Comparison of ENCODE assay signal across 8 cellular contexts in the genomic region with DNA sequence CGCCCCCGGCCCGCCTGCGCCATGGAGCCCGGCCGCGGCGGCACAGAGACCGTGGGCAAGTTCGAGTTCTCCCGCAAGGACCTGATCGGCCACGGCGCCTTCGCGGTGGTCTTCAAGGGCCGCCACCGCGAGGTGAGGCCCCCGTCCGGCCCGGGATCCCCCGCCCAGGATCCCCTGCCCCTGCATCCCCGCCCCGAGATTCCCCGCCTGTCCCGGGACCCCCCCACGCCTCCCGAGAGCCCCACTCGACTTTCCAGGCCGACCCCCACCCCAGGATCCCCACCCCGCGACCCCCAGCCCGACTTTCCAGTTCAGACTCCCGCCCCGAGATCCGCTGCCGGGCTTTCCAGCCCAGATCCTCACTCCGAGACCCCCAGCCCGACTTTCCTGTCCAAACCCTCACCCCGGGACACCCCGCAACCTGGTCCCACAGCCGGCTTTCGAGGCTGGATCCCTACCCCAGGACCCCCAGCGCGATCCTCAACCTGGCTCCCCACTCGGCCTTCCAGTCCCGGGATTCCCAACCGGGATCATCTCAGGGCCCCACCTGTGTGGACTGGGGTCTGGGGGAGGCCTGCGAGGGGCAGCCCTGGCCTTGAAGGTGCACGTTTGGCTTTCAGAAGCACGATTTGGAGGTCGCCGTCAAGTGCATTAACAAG. TPM values are rescaled to one million over a fixed set of nuclear protein-coding genes. Genes with fewer than 3 reads are reported as not detected.
A peak's percentile ranks its signal among the peaks of the same experiment; 100 is the strongest.
DNase-seq lines count a peak whose midpoint lies in the region; ATAC-seq and TF ChIP-seq lines count a peak whose summit lies in the region.

No MANE protein-coding gene starts in this region.

- H3K4me1 ChIP-seq in Peyer's patch: peaks cover 0 to 16% (median 12%) of the 10 kb centered on the region in 4 donors

- peaks cover 4% of the 10 kb centered on the region for H3K36me3 Mint-ChIP-seq in activated CD4-positive, alpha-beta T cell treated with anti-CD3 and anti-CD28 coated beads for 36 hours (ENCODE audit: low read depth)
- H3K36me3 Mint-ChIP-seq in endothelial cell (ENCODE audit: low read depth, unreplicated experiment): no peaks in the 10 kb centered on the region
- H3K36me3 Mint-ChIP-seq in natural killer cell: no peaks in the 10 kb centered on the region

- H3K36me3 ChIP-seq in Peyer's patch: peaks cover 0 to 12% (median 0%) of the 10 kb centered on the region in 3 donors

- H3K27me3 Mint-ChIP-seq in activated CD4-positive, alpha-beta T cell treated with anti-CD3 and anti-CD28 coated beads for 36 hours: no peaks in the 10 kb centered on the region
- peaks cover 8% of the 10 kb centered on the region for H3K27me3 Mint-ChIP-seq in endothelial cell (ENCODE audit: unreplicated experiment)
- peaks cover 0 to under 1% of the 10 kb centered on the region in 2 donors for H3K27me3 Mint-ChIP-seq in natural killer cell (ENCODE audit: low read depth in 2 of 2)

- no peaks in the 10 kb centered on the region for H3K9me3 Mint-ChIP-seq in activated CD4-positive, alpha-beta T cell treated with anti-CD3 and anti-CD28 coated beads for 36 hours (ENCODE audit: low read depth)
- H3K9me3 Mint-ChIP-seq in endothelial cell (ENCODE audit: unreplicated experiment) (no peaks in the 10 kb centered on the region), natural killer cell (no peaks in the 10 kb centered on the region)

- ATAC-seq in activated CD4-positive, alpha-beta T cell treated with anti-CD3 and anti-CD28 coated beads for 36 hours: no peak
- ATAC-seq in natural killer cell: no peak
- no peak for ATAC-seq in HG03432 (IDR thresholded peaks at IDR 0.05; ENCODE audit: unreplicated experiment)

- peaks cover 12% of the 10 kb centered on the region for H3K4me1 Mint-ChIP-seq in activated CD4-positive, alpha-beta T cell treated with anti-CD3 and anti-CD28 coated beads for 36 hours
- H3K4me1 Mint-ChIP-seq in endothelial cell (ENCODE audit: unreplicated experiment): no peaks in the 10 kb centered on the region
- H3K4me1 Mint-ChIP-seq in natural killer cell: peaks cover 0 to 27% of the 10 kb centered on the region in 2 donors

- TF ChIP-seq CTCF in Peyer's patch (IDR thresholded peaks at IDR 0.05) (no peak), endothelial cell (IDR thresholded peaks at IDR 0.05; ENCODE audit: unreplicated experiment) (no peak), natural killer cell (IDR thresholded peaks at IDR 0.05) (no peak)

- no peaks in the 10 kb centered on the region for H3K9me3 ChIP-seq in Peyer's patch

- TF ChIP-seq POLR2A in Peyer's patch (IDR thresholded peaks at IDR 0.05): no peak

- no peaks in the 10 kb centered on the region for H3K27me3 ChIP-seq in Peyer's patch

- POLR2A ChIA-PET in activated CD4-positive, alpha-beta T cell treated with anti-CD3 and anti-CD28 coated beads for 36 hours (lab: Charles Lee): no interaction called here

- DNase-seq in activated CD4-positive, alpha-beta T cell treated with anti-CD3 and anti-CD28 coated beads for 36 hours: no peak
- no peak for DNase-seq in activated CD4-positive, alpha-beta T cell treated with anti-CD3 and anti-CD28 coated beads, Interleukin-2, amount 50 U/mL, for 4 hours
- DNase-seq in Peyer's patch (peak in 2 of 3 donors; percentile 18 to 59), endothelial cell (ENCODE audit: low spot score) (no peak), natural killer cell (no peak), NCI-H345 treated with DMSO at 0.1 percent for 48 hours (lab: John Stamatoyannopoulos, UW; ENCODE audit: unreplicated experiment) (no peak), mesenteric fat pad (ENCODE audit: low spot score) (no peak)

- CTCF ChIA-PET in activated CD4-positive, alpha-beta T cell treated with anti-CD3 and anti-CD28 coated beads for 36 hours (lab: Charles Lee): no interaction called here

- intact Hi-C loops in activated CD4-positive, alpha-beta T cell treated with anti-CD3 and anti-CD28 coated beads for 36 hours (cut with DNase I, micrococcal nuclease): loop anchor here (1.0 to 2.0 kb wide), 8 partner anchors 34 to 1023 kb away; partner anchors contain the start of genes EP400 (in 2 of the 2), PUS1 (in 1 of the 2) and RAN (in 1 of the 2)
- intact Hi-C loops in natural killer cell (cut with micrococcal nuclease): no loop called here

- peak overlapping the region; percentile 85 to 90 (median 88) for H3K27ac ChIP-seq in Peyer's patch

- H3K27ac Mint-ChIP-seq in activated CD4-positive, alpha-beta T cell treated with anti-CD3 and anti-CD28 coated beads for 36 hours: peak overlapping the region; percentile 55
- no peak overlapping the region for H3K27ac Mint-ChIP-seq in endothelial cell (ENCODE audit: unreplicated experiment)
- peak overlapping the region; percentile 77 to 92 for H3K27ac Mint-ChIP-seq in natural killer cell

- peak overlapping the region; percentile 56 to 83 (median 64) for H3K4me3 ChIP-seq in Peyer's patch

- peak overlapping the region; percentile 78 for H3K4me3 Mint-ChIP-seq in activated CD4-positive, alpha-beta T cell treated with anti-CD3 and anti-CD28 coated beads for 36 hours
- H3K4me3 Mint-ChIP-seq in endothelial cell (ENCODE audit: unreplicated experiment) (peak overlapping the region; percentile 85), natural killer cell (peak overlapping the region; percentile 88)

RNA-seq across cellular contexts. Expression of gene ULK1, which starts 0.7 kb away (rescaled TPM):
- 10 to 100 TPM; 12.9 to 14.4 TPM for total RNA-seq in activated CD4-positive, alpha-beta T cell treated with anti-CD3 and anti-CD28 coated beads for 36 hours
- 10 to 100 TPM; 25.2 to 54.1 (median 38.8) TPM for total RNA-seq in Peyer's patch
- total RNA-seq in endothelial cell (ENCODE audit: unreplicated experiment): 53.7 TPM
- total RNA-seq in natural killer cell: 100 to 1,000 TPM in 2 of 3 donors, 10 to 100 TPM in 1; 99.1 to 142 (median 123) TPM
- 19.4 TPM for total RNA-seq in mesenteric fat pad

RNA-seq across cellular contexts. Expression of gene PUS1, which starts 34.0 kb away (rescaled TPM):
- 10 to 100 TPM; 37.8 to 56.5 TPM for total RNA-seq in activated CD4-positive, alpha-beta T cell treated with anti-CD3 and anti-CD28 coated beads for 36 hours
- 10 to 100 TPM in 3 of 4 donors, 1 to 10 TPM in 1; 8.8 to 46.5 (median 31.8) TPM for total RNA-seq in Peyer's patch
- total RNA-seq in endothelial cell (ENCODE audit: unreplicated experiment): 25.8 TPM
- total RNA-seq in natural killer cell: 10 to 100 TPM; 16.9 to 21.9 (median 20.6) TPM
- total RNA-seq in mesenteric fat pad: 38.1 TPM

RNA-seq across cellular contexts. Expression of gene EP400, which starts 54.6 kb away (rescaled TPM):
- 10 to 100 TPM; 46.4 to 51.3 TPM for total RNA-seq in activated CD4-positive, alpha-beta T cell treated with anti-CD3 and anti-CD28 coated beads for 36 hours
- total RNA-seq in Peyer's patch (10 to 100 TPM; 22.1 to 60.2 (median 49.2) TPM), endothelial cell (ENCODE audit: unreplicated experiment) (66.2 TPM), natural killer cell (10 to 100 TPM; 62.8 to 81.1 (median 80.1) TPM), mesenteric fat pad (43.2 TPM)

Comparison
In these comparisons a context has a peak if more than half of its experiments do, and no peak if none do; other contexts are left out.
1. DNase-seq: peak in Peyer's patch (2 of 3); none in activated CD4-positive, alpha-beta T cell treated with anti-CD3 and anti-CD28 coated beads for 36 hours (single experiment), activated CD4-positive, alpha-beta T cell treated with anti-CD3 and anti-CD28 coated beads, Interleukin-2, amount 50 U/mL, for 4 hours (0 of 2), endothelial cell (single experiment), natural killer cell (single experiment), NCI-H345 treated with DMSO at 0.1 percent for 48 hours (single experiment) and mesenteric fat pad (single experiment).
2. Peak in every context shown above with its lines, with median percentiles within 50 percentile points of each other: H3K4me3 Mint-ChIP-seq.